1 cellular context compared by ENCODE assay signal in the genomic region with DNA sequence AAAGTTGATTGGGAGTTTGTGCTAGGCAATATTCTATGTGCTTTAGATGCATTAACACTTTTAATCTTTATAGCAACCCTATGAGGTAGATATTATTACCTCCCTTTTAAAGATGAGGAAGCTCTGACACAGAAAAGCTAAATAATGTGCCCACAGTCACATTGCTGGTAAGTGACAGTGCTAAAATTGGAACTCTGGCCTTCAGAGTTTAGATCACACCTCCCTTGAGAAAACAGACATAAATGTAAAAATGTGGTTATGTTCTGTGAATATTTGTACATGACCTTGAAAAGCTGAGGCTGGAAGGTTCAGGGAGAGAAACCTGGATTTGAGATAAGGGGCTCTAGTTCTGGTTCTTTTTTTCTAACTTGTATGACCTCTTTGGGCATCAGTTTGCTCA.
TF ChIP-seq lines count a peak whose summit lies in the region.

No MANE protein-coding gene starts in this region.

TF ChIP-seq in HepG2, 621 proteins besides CTCF, POLR2A, EP300 and RAD21:
- TF ChIP-seq ZNF10 (CRISPR knock-in tag; IDR thresholded peaks at IDR 0.05; ENCODE audit: borderline replicate concordance, low read depth) (no peak), RFX3 (CRISPR knock-in tag; IDR thresholded peaks at IDR 0.05) (0 out of 2 replicates have a peak, but pooled peaks have one; percentile 15), SNAPC2 (CRISPR knock-in tag; IDR thresholded peaks at IDR 0.05) (0 out of 2 replicates have a peak, but pooled peaks have one; percentile 11), ETV6 (CRISPR knock-in tag; conservative IDR thresholded peaks at IDR 0.05) (0 out of 2 replicates have a peak, but pooled peaks have one; percentile 21), XRCC5 (optimal IDR thresholded peaks at IDR 0.05; ENCODE audit: low read length) (no peak), KDM5B (CRISPR knock-in tag; IDR thresholded peaks at IDR 0.05; ENCODE audit: borderline replicate concordance) (no peak), XBP1 (CRISPR knock-in tag; IDR thresholded peaks at IDR 0.05) (no peak), ASH2L (IDR thresholded peaks at IDR 0.05; ENCODE audit: insufficient read length, low read depth, low read length) (no peak), ZNF225 (CRISPR knock-in tag; IDR thresholded peaks at IDR 0.05) (no peak)
- TF ChIP-seq, protein P1, sequence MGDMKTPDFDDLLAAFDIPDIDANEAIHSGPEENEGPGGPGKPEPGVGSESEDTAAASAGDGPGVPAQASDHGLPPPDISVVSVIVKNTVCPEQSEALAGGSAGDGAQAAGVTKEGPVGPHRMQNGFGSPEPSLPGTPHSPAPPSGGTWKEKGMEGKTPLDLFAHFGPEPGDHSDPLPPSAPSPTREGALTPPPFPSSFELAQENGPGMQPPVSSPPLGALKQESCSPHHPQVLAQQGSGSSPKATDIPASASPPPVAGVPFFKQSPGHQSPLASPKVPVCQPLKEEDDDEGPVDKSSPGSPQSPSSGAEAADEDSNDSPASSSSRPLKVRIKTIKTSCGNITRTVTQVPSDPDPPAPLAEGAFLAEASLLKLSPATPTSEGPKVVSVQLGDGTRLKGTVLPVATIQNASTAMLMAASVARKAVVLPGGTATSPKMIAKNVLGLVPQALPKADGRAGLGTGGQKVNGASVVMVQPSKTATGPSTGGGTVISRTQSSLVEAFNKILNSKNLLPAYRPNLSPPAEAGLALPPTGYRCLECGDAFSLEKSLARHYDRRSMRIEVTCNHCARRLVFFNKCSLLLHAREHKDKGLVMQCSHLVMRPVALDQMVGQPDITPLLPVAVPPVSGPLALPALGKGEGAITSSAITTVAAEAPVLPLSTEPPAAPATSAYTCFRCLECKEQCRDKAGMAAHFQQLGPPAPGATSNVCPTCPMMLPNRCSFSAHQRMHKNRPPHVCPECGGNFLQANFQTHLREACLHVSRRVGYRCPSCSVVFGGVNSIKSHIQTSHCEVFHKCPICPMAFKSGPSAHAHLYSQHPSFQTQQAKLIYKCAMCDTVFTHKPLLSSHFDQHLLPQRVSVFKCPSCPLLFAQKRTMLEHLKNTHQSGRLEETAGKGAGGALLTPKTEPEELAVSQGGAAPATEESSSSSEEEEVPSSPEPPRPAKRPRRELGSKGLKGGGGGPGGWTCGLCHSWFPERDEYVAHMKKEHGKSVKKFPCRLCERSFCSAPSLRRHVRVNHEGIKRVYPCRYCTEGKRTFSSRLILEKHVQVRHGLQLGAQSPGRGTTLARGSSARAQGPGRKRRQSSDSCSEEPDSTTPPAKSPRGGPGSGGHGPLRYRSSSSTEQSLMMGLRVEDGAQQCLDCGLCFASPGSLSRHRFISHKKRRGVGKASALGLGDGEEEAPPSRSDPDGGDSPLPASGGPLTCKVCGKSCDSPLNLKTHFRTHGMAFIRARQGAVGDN (CRISPR knock-in tag; IDR thresholded peaks at IDR 0.05), result no peak
